ENCODE assay signal across 8 cellular contexts in genomic region chr1:200628223-200628868, GRCh38. TPM values are rescaled to one million over a fixed set of nuclear protein-coding genes. Genes with fewer than 3 reads are reported as not detected.
A peak's percentile ranks its signal among the peaks of the same experiment; 100 is the strongest.
DNase-seq lines count a peak whose midpoint lies in the region; ATAC-seq, FAIRE-seq and TF ChIP-seq lines count a peak whose summit lies in the region.

No MANE protein-coding gene starts in this region.

- H2BK5ac ChIP-seq in mesendoderm (ENCODE audit: low read length) = no peak overlapping the region

- no peak overlapping the region for H3K18ac ChIP-seq in mesendoderm (ENCODE audit: low read length)

- CTCF ChIA-PET in CD8-positive, alpha-beta T cell (lab: Charles Lee) = interaction anchor here (0.5 to 2.3 kb wide), 3 partner anchors 9 to 1003 kb away, joined by 3 to 13 read pairs (median 4); no protein-coding TSS in a partner anchor

- no peak for FAIRE-seq in D721Med (lab: Jason Lieb, UNC)

- no peak for TF ChIP-seq CTCF in CD8-positive, alpha-beta T cell (IDR thresholded peaks at IDR 0.05)
- no peak for TF ChIP-seq CTCF in D721Med (IDR thresholded peaks at IDR 0.05; ENCODE audit: insufficient read depth, missing control alignments)

- peaks cover 18% of the 10 kb centered on the region for H3K4me1 Mint-ChIP-seq in CD8-positive, alpha-beta T cell (ENCODE audit: low read depth)
- H3K4me1 Mint-ChIP-seq in stimulated activated naive CD8-positive, alpha-beta T cell treated with anti-CD3 and anti-CD28 coated beads, Interleukin-15, amount 100 ng/mL, for 72 hours = peaks cover 48% of the 10 kb centered on the region

- no peak overlapping the region for H3K23ac ChIP-seq in mesendoderm (ENCODE audit: low read length)

- no peak overlapping the region for H3K4me3 ChIP-seq in CD8-positive, alpha-beta T cell (ENCODE audit: low read depth, low read length)
- H3K4me3 ChIP-seq in mesendoderm (ENCODE audit: low read length) = no peak overlapping the region

- POLR2A ChIA-PET in CD8-positive, alpha-beta T cell (lab: Charles Lee) = no interaction called here

- H3K27me3 Mint-ChIP-seq in CD8-positive, alpha-beta T cell (ENCODE audit: low read depth) = no peaks in the 10 kb centered on the region
- peaks cover 8% of the 10 kb centered on the region for H3K27me3 Mint-ChIP-seq in stimulated activated naive CD8-positive, alpha-beta T cell treated with anti-CD3 and anti-CD28 coated beads, Interleukin-15, amount 100 ng/mL, for 72 hours

- H3K36me3 ChIP-seq in CD8-positive, alpha-beta T cell (ENCODE audit: insufficient read depth, low read length) = no peaks in the 10 kb centered on the region
- no peaks in the 10 kb centered on the region for H3K36me3 ChIP-seq in mesendoderm (ENCODE audit: control insufficient read depth, insufficient read depth, low read length)

- H2BK15ac ChIP-seq in mesendoderm (replicated peaks; ENCODE audit: low read depth) = no peak overlapping the region

- DNase-seq in CD8-positive, alpha-beta T cell = peak in 2 of 7 experiments; percentile 16 to 36
- peak; percentile 35 for DNase-seq in activated T-helper 9 cell treated with anti-CD3 and anti-CD28 coated beads, Interleukin-2, amount 50 U/mL, for 16 hours (ENCODE audit: low read depth)
- peak; percentile 47 to 73 for DNase-seq in stimulated activated naive CD8-positive, alpha-beta T cell treated with anti-CD3 and anti-CD28 coated beads, Interleukin-15, amount 100 ng/mL, for 72 hours
- no peak for DNase-seq in NCI-H1930 (lab: John Stamatoyannopoulos, UW)
- no peak for DNase-seq in mesendoderm
- DNase-seq in D721Med (ENCODE audit: insufficient read length, low spot score) = no peak

- peak overlapping the region; percentile 19 for H3K4me3 Mint-ChIP-seq in CD8-positive, alpha-beta T cell
- peak overlapping the region; percentile 65 to 74 for H3K4me3 Mint-ChIP-seq in stimulated activated naive CD8-positive, alpha-beta T cell treated with anti-CD3 and anti-CD28 coated beads, Interleukin-15, amount 100 ng/mL, for 72 hours

- no peak overlapping the region for H2AK5ac ChIP-seq in mesendoderm (ENCODE audit: low read length)

- no peaks in the 10 kb centered on the region for H3K36me3 Mint-ChIP-seq in CD8-positive, alpha-beta T cell

- no peak overlapping the region for H2BK120ac ChIP-seq in mesendoderm (ENCODE audit: low read depth, low read length)

- no peak overlapping the region for H3K4me2 ChIP-seq in mesendoderm (ENCODE audit: low read length)

- no CpG with 5 or more reads among the region's 7 CpGs for WGBS in mesendoderm (ENCODE audit: extremely low coverage, insufficient coverage, low lambda C conversion rate)

- peak; percentile 50 for ATAC-seq in CD8-positive, alpha-beta T cell
- ATAC-seq in GM21381 (IDR thresholded peaks at IDR 0.05; ENCODE audit: unreplicated experiment) = peak; percentile 66
- peak; percentile 65 for ATAC-seq in HG03571 (IDR thresholded peaks at IDR 0.05; ENCODE audit: unreplicated experiment)
- ATAC-seq in stimulated activated naive CD8-positive, alpha-beta T cell treated with anti-CD3 and anti-CD28 coated beads, Interleukin-15, amount 100 ng/mL, for 72 hours = peak; percentile 91

- no peak overlapping the region for H3K27ac Mint-ChIP-seq in CD8-positive, alpha-beta T cell
- H3K27ac Mint-ChIP-seq in stimulated activated naive CD8-positive, alpha-beta T cell treated with anti-CD3 and anti-CD28 coated beads, Interleukin-15, amount 100 ng/mL, for 72 hours = no peak overlapping the region

- no peak overlapping the region for H3K56ac ChIP-seq in mesendoderm (ENCODE audit: low read length)

- no peaks in the 10 kb centered on the region for H3K79me1 ChIP-seq in mesendoderm (ENCODE audit: low read length)

- H3K79me2 ChIP-seq in mesendoderm (ENCODE audit: control insufficient read depth, insufficient read depth, low read length) = no peaks in the 10 kb centered on the region

- H3K9me3 ChIP-seq in CD8-positive, alpha-beta T cell (ENCODE audit: low read length) = no peaks in the 10 kb centered on the region

- H3K4me1 ChIP-seq in CD8-positive, alpha-beta T cell (ENCODE audit: insufficient read depth, low read length) = peaks cover 6% of the 10 kb centered on the region
- no peaks in the 10 kb centered on the region for H3K4me1 ChIP-seq in mesendoderm (ENCODE audit: control insufficient read depth, low read depth, low read length)

- no peak overlapping the region for H3K4ac ChIP-seq in mesendoderm (ENCODE audit: low read depth, low read length)

- no peaks in the 10 kb centered on the region for H3K27me3 ChIP-seq in CD8-positive, alpha-beta T cell (ENCODE audit: insufficient read depth, low read length)
- H3K27me3 ChIP-seq in mesendoderm (ENCODE audit: insufficient read depth, low read length, poor library complexity) = no peaks in the 10 kb centered on the region

- no peak overlapping the region for H4K5ac ChIP-seq in mesendoderm (ENCODE audit: low read length)

- H4K8ac ChIP-seq in mesendoderm (ENCODE audit: low read depth, low read length) = no peak overlapping the region

- intact Hi-C loops in CD8-positive, alpha-beta T cell (cut with DNase I, micrococcal nuclease) = loop anchor here in 1 of 2 experiments (10.0 kb wide), 1 partner anchor 486 kb away; the partner anchor contains the start of gene CACNA1S

- no peak overlapping the region for H3K9ac ChIP-seq in mesendoderm (ENCODE audit: low read length)

- no peaks in the 10 kb centered on the region for H3K9me3 Mint-ChIP-seq in CD8-positive, alpha-beta T cell
- no peaks in the 10 kb centered on the region for H3K9me3 Mint-ChIP-seq in stimulated activated naive CD8-positive, alpha-beta T cell treated with anti-CD3 and anti-CD28 coated beads, Interleukin-15, amount 100 ng/mL, for 72 hours

- no peak overlapping the region for H3K27ac ChIP-seq in CD8-positive, alpha-beta T cell (ENCODE audit: low read depth, low read length)
- no peak overlapping the region for H3K27ac ChIP-seq in mesendoderm (ENCODE audit: low read depth, low read length)

RNA-seq across cellular contexts. Expression of gene KIF14, which starts 7.8 kb away (rescaled TPM):
- total RNA-seq in CD8-positive, alpha-beta T cell = under 1 TPM; 0.05 to 0.17 TPM
- 13.7 TPM for polyA plus RNA-seq in mesendoderm (2013, experiment 1 of 2)
- 13.8 TPM for polyA plus RNA-seq in mesendoderm (2013, experiment 2 of 2)

RNA-seq across cellular contexts. Expression of gene DDX59, which starts 41.4 kb away (rescaled TPM):
- total RNA-seq in CD8-positive, alpha-beta T cell = 10 to 100 TPM; 24.0 to 32.9 TPM
- polyA plus RNA-seq in mesendoderm (2013, experiment 1 of 2) = 14.9 TPM
- 14.2 TPM for polyA plus RNA-seq in mesendoderm (2013, experiment 2 of 2)

Comparison
In these comparisons a context has a peak if more than half of its experiments do, and no peak if none do; other contexts are left out.
1. DNase-seq: peak in activated T-helper 9 cell treated with anti-CD3 and anti-CD28 coated beads, Interleukin-2, amount 50 U/mL, for 16 hours (single experiment) and stimulated activated naive CD8-positive, alpha-beta T cell treated with anti-CD3 and anti-CD28 coated beads, Interleukin-15, amount 100 ng/mL, for 72 hours (2 of 2); none in NCI-H1930 (0 of 2), mesendoderm (single experiment) and D721Med (single experiment).
2. Peak in every context shown above with its lines, with median percentiles within 50 percentile points of each other: ATAC-seq.